2 cellular contexts compared by ENCODE assay signal in the genomic region with DNA sequence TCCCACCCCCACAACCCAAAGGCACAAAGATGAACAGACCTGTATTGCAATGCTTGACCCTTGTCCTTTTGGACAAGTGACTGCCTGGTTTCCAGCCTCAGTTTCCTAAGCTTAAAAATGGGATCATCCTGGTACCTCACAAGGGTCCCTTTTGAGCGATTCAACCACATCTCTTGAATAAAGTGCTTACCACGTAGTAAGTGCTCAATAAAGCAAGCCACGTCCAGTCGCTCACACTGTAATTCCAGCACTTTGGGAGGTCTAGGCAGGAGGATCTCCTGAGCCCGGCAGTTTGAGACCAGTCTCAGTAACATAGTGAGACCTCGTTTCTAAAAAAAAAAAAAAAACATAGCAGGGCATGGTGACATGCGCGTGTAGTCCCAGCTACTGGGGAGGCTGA.
TF ChIP-seq lines count a peak whose summit lies in the region.

No MANE protein-coding gene starts in this region.

TF ChIP-seq in A549, 52 proteins besides CTCF, POLR2A, EP300 and RAD21:
- no peak for TF ChIP-seq TFCP2L1 (CRISPR knock-in tag; IDR thresholded peaks at IDR 0.05)
- TF ChIP-seq CHD4 (IDR thresholded peaks at IDR 0.05; ENCODE audit: borderline replicate concordance) = no peak
- no peak for TF ChIP-seq ELK1 (IDR thresholded peaks at IDR 0.05; ENCODE audit: low read depth, low read length)
- TF ChIP-seq KDM1A (IDR thresholded peaks at IDR 0.05; ENCODE audit: low read depth) = no peak
- no peak for TF ChIP-seq HEYL (CRISPR knock-in tag; IDR thresholded peaks at IDR 0.05)
- no peak for TF ChIP-seq TP53 (CRISPR knock-in tag; IDR thresholded peaks at IDR 0.05)
- TF ChIP-seq RARB (CRISPR knock-in tag; IDR thresholded peaks at IDR 0.05) = no peak
- no peak for TF ChIP-seq HES2 (IDR thresholded peaks at IDR 0.05)
- TF ChIP-seq MYC (IDR thresholded peaks at IDR 0.05; ENCODE audit: borderline replicate concordance, low read length) = no peak
- TF ChIP-seq, protein P1, sequence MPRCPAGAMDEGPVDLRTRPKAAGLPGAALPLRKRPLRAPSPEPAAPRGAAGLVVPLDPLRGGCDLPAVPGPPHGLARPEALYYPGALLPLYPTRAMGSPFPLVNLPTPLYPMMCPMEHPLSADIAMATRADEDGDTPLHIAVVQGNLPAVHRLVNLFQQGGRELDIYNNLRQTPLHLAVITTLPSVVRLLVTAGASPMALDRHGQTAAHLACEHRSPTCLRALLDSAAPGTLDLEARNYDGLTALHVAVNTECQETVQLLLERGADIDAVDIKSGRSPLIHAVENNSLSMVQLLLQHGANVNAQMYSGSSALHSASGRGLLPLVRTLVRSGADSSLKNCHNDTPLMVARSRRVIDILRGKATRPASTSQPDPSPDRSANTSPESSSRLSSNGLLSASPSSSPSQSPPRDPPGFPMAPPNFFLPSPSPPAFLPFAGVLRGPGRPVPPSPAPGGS (IDR thresholded peaks at IDR 0.05) = no peak
- no peak for TF ChIP-seq NFE2L2 (conservative IDR thresholded peaks at IDR 0.05; ENCODE audit: low read length)
- no peak for TF ChIP-seq RNF2 (IDR thresholded peaks at IDR 0.05; ENCODE audit: borderline replicate concordance, low read depth)
- TF ChIP-seq GATA3 (IDR thresholded peaks at IDR 0.05; ENCODE audit: borderline replicate concordance) = no peak
- TF ChIP-seq, protein P2, sequence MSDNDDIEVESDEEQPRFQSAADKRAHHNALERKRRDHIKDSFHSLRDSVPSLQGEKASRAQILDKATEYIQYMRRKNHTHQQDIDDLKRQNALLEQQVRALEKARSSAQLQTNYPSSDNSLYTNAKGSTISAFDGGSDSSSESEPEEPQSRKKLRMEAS (IDR thresholded peaks at IDR 0.05) = no peak
- TF ChIP-seq, protein P3, sequence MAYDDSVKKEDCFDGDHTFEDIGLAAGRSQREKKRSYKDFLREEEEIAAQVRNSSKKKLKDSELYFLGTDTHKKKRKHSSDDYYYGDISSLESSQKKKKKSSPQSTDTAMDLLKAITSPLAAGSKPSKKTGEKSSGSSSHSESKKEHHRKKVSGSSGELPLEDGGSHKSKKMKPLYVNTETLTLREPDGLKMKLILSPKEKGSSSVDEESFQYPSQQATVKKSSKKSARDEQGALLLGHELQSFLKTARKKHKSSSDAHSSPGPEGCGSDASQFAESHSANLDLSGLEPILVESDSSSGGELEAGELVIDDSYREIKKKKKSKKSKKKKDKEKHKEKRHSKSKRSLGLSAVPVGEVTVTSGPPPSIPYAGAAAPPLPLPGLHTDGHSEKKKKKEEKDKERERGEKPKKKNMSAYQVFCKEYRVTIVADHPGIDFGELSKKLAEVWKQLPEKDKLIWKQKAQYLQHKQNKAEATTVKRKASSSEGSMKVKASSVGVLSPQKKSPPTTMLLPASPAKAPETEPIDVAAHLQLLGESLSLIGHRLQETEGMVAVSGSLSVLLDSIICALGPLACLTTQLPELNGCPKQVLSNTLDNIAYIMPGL (CRISPR knock-in tag; IDR thresholded peaks at IDR 0.05; ENCODE audit: borderline replicate concordance) = no peak
- TF ChIP-seq MAZ (IDR thresholded peaks at IDR 0.05; ENCODE audit: borderline replicate concordance, low read depth, low read length) = no peak
- TF ChIP-seq CBX8 (IDR thresholded peaks at IDR 0.05) = no peak

TF ChIP-seq in WTC11, 78 proteins besides CTCF, POLR2A, EP300 and RAD21:
- TF ChIP-seq NFE2L1 (CRISPR knock-in tag; IDR thresholded peaks at IDR 0.05) (no peak), ATF1 (CRISPR knock-in tag; IDR thresholded peaks at IDR 0.05) (no peak), TEAD4 (CRISPR knock-in tag; IDR thresholded peaks at IDR 0.05) (no peak), SP1 (CRISPR knock-in tag; conservative IDR thresholded peaks at IDR 0.05) (no peak), ZNF671 (CRISPR knock-in tag; IDR thresholded peaks at IDR 0.05) (no peak), E2F4 (CRISPR knock-in tag; IDR thresholded peaks at IDR 0.05; ENCODE audit: borderline replicate concordance, low read depth) (no peak), ZBTB21 (CRISPR knock-in tag; IDR thresholded peaks at IDR 0.05; ENCODE audit: borderline replicate concordance) (no peak), NFYB (CRISPR knock-in tag; conservative IDR thresholded peaks at IDR 0.05; ENCODE audit: low read depth) (no peak), ATF3 (CRISPR knock-in tag; conservative IDR thresholded peaks at IDR 0.05) (no peak), CREM (CRISPR knock-in tag; IDR thresholded peaks at IDR 0.05) (no peak), SOX15 (CRISPR knock-in tag; IDR thresholded peaks at IDR 0.05) (no peak), JUN (CRISPR knock-in tag; IDR thresholded peaks at IDR 0.05) (no peak), USF1 (CRISPR knock-in tag; IDR thresholded peaks at IDR 0.05) (no peak), ATF2 (CRISPR knock-in tag; IDR thresholded peaks at IDR 0.05; ENCODE audit: borderline replicate concordance, low read depth) (no peak)
- TF ChIP-seq, protein P2 (CRISPR knock-in tag; IDR thresholded peaks at IDR 0.05) = no peak
- TF ChIP-seq, protein P4, sequence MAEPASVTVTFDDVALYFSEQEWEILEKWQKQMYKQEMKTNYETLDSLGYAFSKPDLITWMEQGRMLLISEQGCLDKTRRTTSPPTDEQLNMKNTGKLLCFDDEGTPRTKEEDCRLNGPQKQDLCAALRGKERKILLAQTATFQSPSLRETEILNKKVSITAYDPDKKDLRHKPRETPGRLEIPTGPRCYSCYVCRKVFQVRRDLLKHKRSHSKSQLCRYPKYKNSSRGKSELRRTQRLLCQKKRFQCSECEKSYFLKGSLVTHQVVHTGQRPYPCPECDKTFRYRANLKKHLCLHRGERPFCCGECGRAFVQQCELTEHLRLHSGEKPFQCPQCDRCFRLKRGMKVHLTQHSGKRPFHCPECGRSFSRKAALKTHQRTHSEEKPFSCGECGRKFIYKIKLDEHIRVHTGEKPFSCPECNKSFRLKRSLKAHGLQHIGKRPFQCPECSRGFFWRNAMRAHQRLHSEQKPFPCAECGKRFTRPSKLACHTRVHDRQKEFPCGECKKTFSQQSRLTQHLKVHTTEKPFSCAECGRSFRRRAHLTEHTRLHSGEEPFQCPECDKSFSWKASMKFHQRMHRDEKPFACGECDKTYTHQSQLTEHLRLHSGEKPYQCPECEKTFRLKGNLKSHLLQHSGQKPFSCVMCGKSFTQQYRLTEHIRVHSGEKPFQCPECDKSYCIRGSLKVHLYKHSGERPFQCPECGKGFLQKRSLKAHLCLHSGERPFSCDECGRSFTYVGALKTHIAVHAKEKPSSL (CRISPR knock-in tag; conservative IDR thresholded peaks at IDR 0.05) = no peak
